24 cellular contexts compared by ENCODE assay signal in genomic region chr1:215932558-215932957, GRCh38.
"Had no signal": no experiment of that assay in that cellular context is flagged by ENCODE, and none has a peak within 500 bp of the region (broad histone marks: within the 10 kb centered on the region; RNA-seq: fewer than 3 reads in every experiment).

No MANE protein-coding gene starts in this region.

- ATAC-seq: activated CD8-positive, alpha-beta T cell treated with anti-CD3 and anti-CD28 coated beads for 36 hours; activated T-cell treated with anti-CD3 and anti-CD28 coated beads, Interleukin-2, amount 50 U/mL, for 4 hours; activated T-helper 17 cell treated with anti-CD3 and anti-CD28 coated beads, Interleukin-2, amount 50 U/mL, for 72 hours; gastroesophageal sphincter; natural killer cell; psoas muscle had no signal

- H3K4me3 Mint-ChIP-seq: activated CD8-positive, alpha-beta T cell treated with anti-CD3 and anti-CD28 coated beads for 36 hours; activated T-cell treated with anti-CD3 and anti-CD28 coated beads, Interleukin-2, amount 50 U/mL, for 4 hours; activated T-helper 17 cell treated with anti-CD3 and anti-CD28 coated beads, Interleukin-2, amount 50 U/mL, for 72 hours; immature natural killer cell; natural killer cell; neural progenitor cell; T-helper 1 cell treated with Interleukin-12 subunit alpha and Interleukin-12 subunit beta and Interleukin-4 antibody, amounts not matched to agents 30 μg/mL and 1 μg/mL, for 36 hours had no signal

- H3K4me1 ChIP-seq: gastroesophageal sphincter, left ventricle myocardium inferior, neural progenitor cell, parathyroid adenoma, psoas muscle, spleen, tibial nerve had no signal

- H3K36me3 Mint-ChIP-seq: immature natural killer cell, natural killer cell, neural progenitor cell had no signal

- DNase-seq: activated CD4-positive, alpha-beta T cell treated with anti-CD3 and anti-CD28 coated beads for 1 hour; activated CD4-positive, alpha-beta T cell treated with anti-CD3 and anti-CD28 coated beads, Interleukin-2, amount 50 U/mL, for 1 hour; activated CD8-positive, alpha-beta T cell treated with anti-CD3 and anti-CD28 coated beads for 36 hours; activated gamma-delta T cell treated with Interleukin-2 at 50 U/mL for 16 hours; activated naive CD4-positive, alpha-beta T cell treated with anti-CD3 and anti-CD28 coated beads, Interleukin-2, amount 50 U/mL, for 16 hours; activated T-cell treated with anti-CD3 and anti-CD28 coated beads, Interleukin-2, amount 50 U/mL, for 4 hours; amniotic stem cell; central memory CD4-positive, alpha-beta T cell; hippocampal formation; immature natural killer cell; left ventricle myocardium inferior; natural killer cell; occipital lobe; psoas muscle; spleen; stimulated activated CD4-positive, alpha-beta T cell treated with anti-CD3 and anti-CD28 coated beads, Interleukin-2, amount 100 ng/mL, for 48 hours; stimulated activated naive CD4-positive, alpha-beta T cell treated with Interleukin-2 at 50 U/mL for 16 hours; T-helper 9 cell had no signal

- H3K9me3 Mint-ChIP-seq: activated CD8-positive, alpha-beta T cell treated with anti-CD3 and anti-CD28 coated beads for 36 hours; activated T-helper 17 cell treated with anti-CD3 and anti-CD28 coated beads, Interleukin-2, amount 50 U/mL, for 72 hours; neural progenitor cell; T-helper 1 cell treated with Interleukin-12 subunit alpha and Interleukin-12 subunit beta and Interleukin-4 antibody, amounts not matched to agents 30 μg/mL and 1 μg/mL, for 36 hours had no signal

- H3K4me1 Mint-ChIP-seq: activated T-helper 17 cell treated with anti-CD3 and anti-CD28 coated beads, Interleukin-2, amount 50 U/mL, for 72 hours; immature natural killer cell; natural killer cell had no signal

- H3K36me3 ChIP-seq: gastroesophageal sphincter, left ventricle myocardium inferior, neural progenitor cell, spleen, tibial nerve had no signal

- H3K27me3 Mint-ChIP-seq: activated CD8-positive, alpha-beta T cell treated with anti-CD3 and anti-CD28 coated beads for 36 hours; activated T-helper 17 cell treated with anti-CD3 and anti-CD28 coated beads, Interleukin-2, amount 50 U/mL, for 72 hours had no signal

- H3K4me3 ChIP-seq: gastroesophageal sphincter, left ventricle myocardium inferior, neural progenitor cell, psoas muscle, spleen, tibial nerve had no signal

- H3K9me3 ChIP-seq: gastroesophageal sphincter, left ventricle myocardium inferior, psoas muscle, spleen, tibial nerve had no signal

- H3K27ac Mint-ChIP-seq: activated CD8-positive, alpha-beta T cell treated with anti-CD3 and anti-CD28 coated beads for 36 hours; activated T-helper 17 cell treated with anti-CD3 and anti-CD28 coated beads, Interleukin-2, amount 50 U/mL, for 72 hours; immature natural killer cell; natural killer cell; neural progenitor cell; T-helper 1 cell treated with Interleukin-12 subunit alpha and Interleukin-12 subunit beta and Interleukin-4 antibody, amounts not matched to agents 30 μg/mL and 1 μg/mL, for 36 hours had no signal
